10 cellular contexts compared by ENCODE assay signal in the genomic region with DNA sequence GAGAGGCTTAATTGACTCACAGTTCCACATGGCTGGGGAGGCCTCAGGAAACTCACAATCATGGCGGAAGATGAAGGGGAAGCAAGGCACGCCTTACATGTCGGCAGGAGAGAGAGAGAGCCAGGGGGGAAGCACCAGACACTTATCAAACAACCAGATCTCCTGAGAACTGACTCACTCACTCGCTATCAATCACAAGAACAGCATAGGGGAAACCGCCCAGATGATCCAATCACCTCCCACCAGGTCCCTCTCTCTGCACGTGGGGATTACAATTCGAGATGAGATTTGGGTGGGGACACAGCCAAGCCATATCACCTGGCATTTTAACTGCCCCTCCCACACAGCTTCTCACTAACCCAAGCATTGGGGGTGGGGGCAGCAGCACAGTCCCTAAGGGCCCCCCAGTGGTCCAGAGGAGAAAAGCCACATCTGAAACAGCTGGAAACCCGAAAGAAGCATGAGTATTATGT.
DNase-seq lines count a peak whose midpoint lies in the region; ATAC-seq, FAIRE-seq and TF ChIP-seq lines count a peak whose summit lies in the region.
"Had no signal": no experiment of that assay in that cellular context is flagged by ENCODE, and none has a peak within 500 bp of the region (broad histone marks: within the 10 kb centered on the region; RNA-seq: fewer than 3 reads in every experiment).

No MANE protein-coding gene starts in this region.

- no peak overlapping the region for H3K27ac ChIP-seq in HepG2 (ENCODE audit: extremely low read length, insufficient read depth, low read length)
- no peak overlapping the region for H3K27ac ChIP-seq in right lobe of liver
- H3K27ac ChIP-seq in RWPE1: no peak overlapping the region
- H3K27ac ChIP-seq in kidney (ENCODE audit: low read depth in 2 of 2, low read length in 2 of 2): no peak overlapping the region
- H3K27ac ChIP-seq: neutrophil had no signal

- TF ChIP-seq CTCF in HepG2 (CRISPR knock-in tag; IDR thresholded peaks at IDR 0.05) (no peak), right lobe of liver (IDR thresholded peaks at IDR 0.05) (no peak), RWPE1 (conservative IDR thresholded peaks at IDR 0.05; ENCODE audit: low read depth) (peak; percentile 35), epithelial cell of esophagus (IDR thresholded peaks at IDR 0.05; ENCODE audit: insufficient read depth, low read depth, low read length, missing control alignments) (no peak), kidney (IDR thresholded peaks at IDR 0.05; ENCODE audit: borderline replicate concordance, extremely low read depth, insufficient read depth) (no peak)

- intact Hi-C loops in HepG2 (cut with micrococcal nuclease; ENCODE audit: unreplicated experiment): no loop called here
- intact Hi-C loops in right lobe of liver (cut with DNase I): no loop called here
- intact Hi-C loops in kidney (cut with DNase I): no loop called here

- no peak for TF ChIP-seq EP300 in HepG2 (IDR thresholded peaks at IDR 0.05; ENCODE audit: low read depth in 2 of 2, low read length in 2 of 2)
- TF ChIP-seq EP300 in HepG2 (CRISPR knock-in tag; IDR thresholded peaks at IDR 0.05; ENCODE audit: borderline replicate concordance): no peak

- no peaks in the 10 kb centered on the region for H4K20me1 ChIP-seq in HepG2 (ENCODE audit: insufficient read depth, low read length)

- no peaks in the 10 kb centered on the region for H3K79me2 ChIP-seq in HepG2 (ENCODE audit: insufficient read depth, low read length)

- no peak for TF ChIP-seq RAD21 in HepG2 (CRISPR knock-in tag; IDR thresholded peaks at IDR 0.05)

- FAIRE-seq in HepG2 (lab: Jason Lieb, UNC): no peak
- no peak for FAIRE-seq in kidney (lab: Jason Lieb, UNC)

- no peak overlapping the region for H3K9ac ChIP-seq in HepG2 (ENCODE audit: insufficient read depth, low read depth, low read length)
- H3K9ac ChIP-seq in kidney (ENCODE audit: low read length in 2 of 2): no peak overlapping the region

- TF ChIP-seq POLR2A in HepG2 (IDR thresholded peaks at IDR 0.05; ENCODE audit: insufficient read depth in 1 of 2, low read depth in 2 of 2, low read length in 2 of 2) (no peak), right lobe of liver (IDR thresholded peaks at IDR 0.05) (no peak)

- H3K27me3 ChIP-seq in HepG2 (ENCODE audit: control insufficient read depth in 1 of 2, insufficient read depth in 2 of 2, low read length in 2 of 2): peaks cover 3 to 19% of the 10 kb centered on the region in 2 experiments; a peak in 2 of 5 replicates
- no peaks in the 10 kb centered on the region for H3K27me3 ChIP-seq in right lobe of liver
- H3K27me3 ChIP-seq: neutrophil had no signal

- POLR2A ChIA-PET in HepG2 (lab: Yijun Ruan, JAX): no interaction called here
- POLR2A ChIA-PET in RWPE1 (lab: Yijun Ruan, JAX; ENCODE audit: low non-redundant PET): no interaction called here

- H3K9me3 ChIP-seq in HepG2 (ENCODE audit: low read length): no peaks in the 10 kb centered on the region
- no peaks in the 10 kb centered on the region for H3K9me3 ChIP-seq in right lobe of liver
- no peaks in the 10 kb centered on the region for H3K9me3 ChIP-seq in kidney (ENCODE audit: control insufficient read depth in 1 of 2, low read length in 2 of 2)
- H3K9me3 ChIP-seq: neutrophil had no signal

- H3K4me1 ChIP-seq in HepG2 (ENCODE audit: insufficient read depth, low read length) (no peaks in the 10 kb centered on the region), right lobe of liver (no peaks in the 10 kb centered on the region), kidney (ENCODE audit: control insufficient read depth in 1 of 2, insufficient read depth in 1 of 2, low read depth in 1 of 2, low read length in 2 of 2) (no peaks in the 10 kb centered on the region)

- CTCF ChIA-PET in HepG2 (lab: Yijun Ruan, JAX; ENCODE audit: low intra/inter-chr PET ratio, low total read pairs): no interaction called here
- CTCF ChIA-PET in RWPE1 (lab: Yijun Ruan, JAX): interaction anchor here (0.6 kb wide), 2 partner anchors 35 to 72 kb away, joined by 3 read pairs; no protein-coding TSS in a partner anchor

- in situ Hi-C loops in HepG2 (cut with HindIII; ENCODE audit: extremely low pct_ligation_motif_present, low pct_unique_long_range_greater_than_20kb): no loop called here

- BruUV-seq in HepG2 (replicated peaks; lab: Mats Ljungman, UMichigan): no TSS peak

- H3K36me3 ChIP-seq in HepG2 (replicated peaks in 1 of 2; ENCODE audit: control insufficient read depth in 1 of 2, insufficient read depth in 2 of 2, low read length in 2 of 2): no peaks in the 10 kb centered on the region
- no peaks in the 10 kb centered on the region for H3K36me3 ChIP-seq in right lobe of liver
- no peaks in the 10 kb centered on the region for H3K36me3 ChIP-seq in kidney (ENCODE audit: control insufficient read depth in 1 of 2, insufficient read depth in 2 of 2, low read length in 2 of 2)
- H3K36me3 ChIP-seq: neutrophil had no signal

- H3K4me2 ChIP-seq in HepG2 (ENCODE audit: low read depth, low read length): no peak overlapping the region

- no peak overlapping the region for H2AFZ ChIP-seq in HepG2 (ENCODE audit: low read length)

- DNase-seq in HepG2 (ENCODE audit: low spot score) (no peak), right lobe of liver (no peak), RWPE1 (ENCODE audit: low spot score) (no peak), epithelial cell of esophagus (ENCODE audit: low read depth) (peak; percentile 17), kidney (no peak), AML-193 (lab: John Stamatoyannopoulos, UW) (no peak)
- DNase-seq: NCI-H187 had no signal

- 28% methylated on average over 7 of the region's 8 CpGs for WGBS in HepG2 (ENCODE audit: low lambda C conversion rate)
- WGBS in right lobe of liver (ENCODE audit: insufficient coverage, low coverage, low lambda C conversion rate, missing lambda C conversion rate): 32% methylated on average over 6 of the region's 8 CpGs

- H3K4me3 ChIP-seq in HepG2 (replicated peaks in 1 of 3; ENCODE audit: insufficient read depth in 1 of 3, low read depth in 2 of 3, low read length in 3 of 3) (no peak overlapping the region), right lobe of liver (no peak overlapping the region), epithelial cell of esophagus (ENCODE audit: low read length) (no peak overlapping the region), kidney (ENCODE audit: low read length in 2 of 2) (no peak overlapping the region)

- no peak for ATAC-seq in HepG2
- no peak for ATAC-seq in right lobe of liver
- no peak for ATAC-seq in GM21786 (IDR thresholded peaks at IDR 0.05; ENCODE audit: unreplicated experiment)
- no peak for ATAC-seq in HG03521 (IDR thresholded peaks at IDR 0.05; ENCODE audit: unreplicated experiment)

TF ChIP-seq in HepG2, 621 proteins besides CTCF, POLR2A, EP300 and RAD21:
- TF ChIP-seq, protein P1, sequence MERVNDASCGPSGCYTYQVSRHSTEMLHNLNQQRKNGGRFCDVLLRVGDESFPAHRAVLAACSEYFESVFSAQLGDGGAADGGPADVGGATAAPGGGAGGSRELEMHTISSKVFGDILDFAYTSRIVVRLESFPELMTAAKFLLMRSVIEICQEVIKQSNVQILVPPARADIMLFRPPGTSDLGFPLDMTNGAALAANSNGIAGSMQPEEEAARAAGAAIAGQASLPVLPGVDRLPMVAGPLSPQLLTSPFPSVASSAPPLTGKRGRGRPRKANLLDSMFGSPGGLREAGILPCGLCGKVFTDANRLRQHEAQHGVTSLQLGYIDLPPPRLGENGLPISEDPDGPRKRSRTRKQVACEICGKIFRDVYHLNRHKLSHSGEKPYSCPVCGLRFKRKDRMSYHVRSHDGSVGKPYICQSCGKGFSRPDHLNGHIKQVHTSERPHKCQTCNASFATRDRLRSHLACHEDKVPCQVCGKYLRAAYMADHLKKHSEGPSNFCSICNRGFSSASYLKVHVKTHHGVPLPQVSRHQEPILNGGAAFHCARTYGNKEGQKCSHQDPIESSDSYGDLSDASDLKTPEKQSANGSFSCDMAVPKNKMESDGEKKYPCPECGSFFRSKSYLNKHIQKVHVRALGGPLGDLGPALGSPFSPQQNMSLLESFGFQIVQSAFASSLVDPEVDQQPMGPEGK (CRISPR knock-in tag; IDR thresholded peaks at IDR 0.05): peak; percentile 64
- TF ChIP-seq STAG1 (CRISPR knock-in tag; IDR thresholded peaks at IDR 0.05): 0 out of 2 replicates have a peak, but pooled peaks have one; percentile 9
- TF ChIP-seq RORA (CRISPR knock-in tag; IDR thresholded peaks at IDR 0.05): no peak
- TF ChIP-seq ZNF33A (CRISPR knock-in tag; IDR thresholded peaks at IDR 0.05; ENCODE audit: borderline replicate concordance): no peak
